In genomic region chr7:152406491-152406890, GRCh38 we compare ENCODE assay signal across 20 cellular contexts.
"Had no signal": no experiment of that assay in that cellular context is flagged by ENCODE, and none has a peak within 500 bp of the region (broad histone marks: within the 10 kb centered on the region; RNA-seq: fewer than 3 reads in every experiment).

No MANE protein-coding gene starts in this region.

- H3K27me3 Mint-ChIP-seq: activated naive CD8-positive, alpha-beta T cell treated with anti-CD3 and anti-CD28 coated beads for 36 hours had no signal

- H3K27ac Mint-ChIP-seq: activated naive CD8-positive, alpha-beta T cell treated with anti-CD3 and anti-CD28 coated beads for 36 hours; activated T-cell treated with anti-CD3 and anti-CD28 coated beads, Interleukin-2, amount 50 U/mL, for 72 hours; endodermal cell; neural progenitor cell had no signal

- H3K27ac ChIP-seq: dorsolateral prefrontal cortex, epithelial cell of prostate, foreskin keratinocyte, neural progenitor cell, prostate gland, right atrium auricular region, tibial artery, uterus had no signal

- H3K9me3 ChIP-seq: prostate gland, uterus had no signal

- H3K4me1 ChIP-seq: neural progenitor cell, prostate gland, uterus had no signal

- H3K4me3 ChIP-seq: dorsolateral prefrontal cortex, neural progenitor cell, prostate gland, right atrium auricular region, smooth muscle cell, tibial artery, uterus had no signal

- H3K4me3 Mint-ChIP-seq: activated naive CD8-positive, alpha-beta T cell treated with anti-CD3 and anti-CD28 coated beads for 36 hours; activated T-cell treated with anti-CD3 and anti-CD28 coated beads, Interleukin-2, amount 50 U/mL, for 72 hours; endodermal cell; neural progenitor cell had no signal

- H3K4me1 Mint-ChIP-seq: endodermal cell had no signal

- H3K4me2 ChIP-seq: neural progenitor cell, smooth muscle cell had no signal

- ATAC-seq: foreskin keratinocyte, left colon had no signal

- H2AFZ ChIP-seq: neural progenitor cell had no signal

- DNase-seq: activated CD4-positive, alpha-beta T cell treated with anti-CD3 and anti-CD28 coated beads, Interleukin-2, amount 50 U/mL, for 4 hours; activated gamma-delta T cell treated with Interleukin-2 at 50 U/mL for 16 hours; activated naive CD8-positive, alpha-beta T cell treated with anti-CD3 and anti-CD28 coated beads for 36 hours; activated T-cell treated with anti-CD3 and anti-CD28 coated beads, Interleukin-2, amount 50 U/mL, for 72 hours; amniotic stem cell; dorsolateral prefrontal cortex; endodermal cell; foreskin keratinocyte; hippocampal formation; left colon; stimulated activated CD4-positive, alpha-beta T cell treated with anti-CD3 and anti-CD28 coated beads, Interleukin-4, amount 100 ng/mL, for 1 hour; SW 1271; tibial artery; uterus had no signal

- H3K27me3 ChIP-seq: foreskin keratinocyte, neural progenitor cell, right atrium auricular region, tibial artery, uterus had no signal

- H3K36me3 ChIP-seq: neural progenitor cell, prostate gland, right atrium auricular region, tibial artery, uterus had no signal

- FAIRE-seq: islet of Langerhans had no signal
